24 cellular contexts compared by ENCODE assay signal in genomic region chr1:97913506-97913905, GRCh38.
"Had no signal": no experiment of that assay in that cellular context is flagged by ENCODE, and none has a peak within 500 bp of the region (broad histone marks: within the 10 kb centered on the region; RNA-seq: fewer than 3 reads in every experiment).

No MANE protein-coding gene starts in this region.

- H3K4me1 Mint-ChIP-seq: memory B cell had no signal

- H3K9me3 ChIP-seq: esophagus muscularis mucosa, gastroesophageal sphincter, left ventricle myocardium inferior, lower lobe of right lung, pancreas, suprapubic skin, thyroid gland, upper lobe of left lung, uterus had no signal

- H3K27me3 ChIP-seq: esophagus muscularis mucosa, gastroesophageal sphincter, pancreas, suprapubic skin, thyroid gland, upper lobe of left lung, uterus had no signal

- H3K27ac Mint-ChIP-seq: memory B cell, progenitor cell of endocrine pancreas had no signal

- H3K27me3 Mint-ChIP-seq: memory B cell; natural killer cell treated with Interleukin-12 subunit alpha and Interleukin-12 subunit beta and Interleukin-15 and Interleukin-18, amount 100 ng/mL, for 72 hours; progenitor cell of endocrine pancreas had no signal

- FAIRE-seq: endometrium, pancreas, small intestine had no signal

- H3K4me3 Mint-ChIP-seq: memory B cell; natural killer cell treated with Interleukin-12 subunit alpha and Interleukin-12 subunit beta and Interleukin-15 and Interleukin-18, amount 100 ng/mL, for 72 hours had no signal

- H3K4me1 ChIP-seq: pancreas, thyroid gland had no signal

- DNase-seq: cortex of kidney; effector memory CD4-positive, alpha-beta T cell; glutamatergic neuron; islet precursor cell; left ventricle myocardium inferior; lower lobe of right lung; midbrain; occipital lobe; pancreas; right cardiac atrium; small intestine; stimulated activated CD4-positive, alpha-beta T cell treated with anti-CD3 and anti-CD28 coated beads, Interleukin-12 subunit alpha, Interleukin-12 subunit beta, amount 100 ng/mL, for 4 hours; stimulated activated naive CD4-positive, alpha-beta T cell treated with Interleukin-2 at 50 U/mL for 16 hours; thyroid gland; upper lobe of left lung; uterus had no signal

- H3K4me3 ChIP-seq: esophagus muscularis mucosa, gastroesophageal sphincter, left ventricle myocardium inferior, lower lobe of right lung, pancreas, suprapubic skin, thyroid gland, upper lobe of left lung, uterus had no signal

- H3K36me3 ChIP-seq: esophagus muscularis mucosa, gastroesophageal sphincter, left ventricle myocardium inferior, lower lobe of right lung, pancreas, suprapubic skin, thyroid gland, upper lobe of left lung, uterus had no signal

- H3K27ac ChIP-seq: epithelial cell of prostate, esophagus muscularis mucosa, gastroesophageal sphincter, left ventricle myocardium inferior, lower lobe of right lung, pancreas, suprapubic skin, thyroid gland, upper lobe of left lung, uterus had no signal

- H3K9me3 Mint-ChIP-seq: memory B cell; natural killer cell treated with Interleukin-12 subunit alpha and Interleukin-12 subunit beta and Interleukin-15 and Interleukin-18, amount 100 ng/mL, for 72 hours had no signal

- H3K36me3 Mint-ChIP-seq: natural killer cell treated with Interleukin-12 subunit alpha and Interleukin-12 subunit beta and Interleukin-15 and Interleukin-18, amount 100 ng/mL, for 72 hours had no signal

- ATAC-seq: gastroesophageal sphincter; natural killer cell treated with Interleukin-12 subunit alpha and Interleukin-12 subunit beta and Interleukin-15 and Interleukin-18, amount 100 ng/mL, for 72 hours; pancreas; right cardiac atrium had no signal
